Comparison of ENCODE assay signal across 8 cellular contexts in the genomic region with DNA sequence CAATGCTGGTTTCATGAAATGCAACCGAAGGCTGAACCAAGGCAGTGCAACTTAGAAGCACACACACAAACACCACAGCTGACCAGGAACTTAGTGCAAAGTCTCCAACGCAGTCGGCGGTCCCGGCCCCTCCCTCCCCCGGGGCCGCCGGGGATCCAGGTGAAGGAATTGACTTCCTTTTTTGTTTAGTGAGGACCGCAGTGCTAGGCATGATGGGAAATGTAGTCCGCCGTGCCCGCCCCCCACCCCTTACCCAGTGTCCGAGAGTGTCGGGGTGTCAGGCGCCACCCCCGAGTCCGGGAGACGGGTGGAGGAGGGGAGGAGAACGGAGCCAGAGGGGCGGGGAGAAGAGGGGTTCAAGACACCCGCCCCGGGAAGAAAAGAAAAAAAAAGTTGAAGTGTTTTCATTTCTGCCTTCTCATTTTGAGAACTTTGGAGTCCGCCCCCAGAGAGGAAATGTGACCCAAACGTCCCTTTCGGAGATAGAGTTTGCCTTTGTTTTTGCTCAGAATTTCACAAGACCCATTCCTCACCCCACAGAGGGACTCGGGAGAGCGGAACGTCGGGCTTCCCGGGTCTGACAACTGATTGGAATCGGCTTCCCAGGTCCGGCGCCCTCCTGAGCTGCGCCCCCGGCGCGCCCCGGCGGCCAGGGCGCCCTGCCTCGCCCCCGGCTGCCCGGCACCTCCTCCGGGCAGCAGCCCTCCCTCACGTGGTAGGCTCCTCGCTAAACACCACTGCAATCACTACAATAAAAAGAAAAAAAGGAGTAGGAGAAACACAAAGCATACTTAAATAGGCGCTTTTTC. TPM values are rescaled to one million over a fixed set of nuclear protein-coding genes. Genes with fewer than 3 reads are reported as not detected.
A peak's percentile ranks its signal among the peaks of the same experiment; 100 is the strongest.
DNase-seq lines count a peak whose midpoint lies in the region; ATAC-seq and TF ChIP-seq lines count a peak whose summit lies in the region.

No MANE protein-coding gene starts in this region.

- peak overlapping the region; percentile 86 for H3K4me3 ChIP-seq in CD8-positive, alpha-beta T cell (ENCODE audit: low read depth, low read length)
- H3K4me3 ChIP-seq in NT2/D1 (ENCODE audit: insufficient read length, low read depth) (peak overlapping the region; percentile 85), esophagus squamous epithelium (peak overlapping the region; percentile 68 to 83 (median 78)), stomach smooth muscle (ENCODE audit: low read length in 2 of 2) (peak overlapping the region; percentile 87 to 90)

- H3K9ac ChIP-seq in NT2/D1 (ENCODE audit: insufficient read length, low read depth) (peak overlapping the region; percentile 94), stomach smooth muscle (ENCODE audit: low read length in 2 of 2) (peak overlapping the region; percentile 82 to 90)

- peaks cover 4% of the 10 kb centered on the region for H3K36me3 Mint-ChIP-seq in CD8-positive, alpha-beta T cell
- H3K36me3 Mint-ChIP-seq in activated T-helper 1 cell treated with anti-CD3 and anti-CD28 coated beads, Interleukin-12 subunit alpha, Interleukin-12 subunit beta, Interleukin-2, Interleukin-4 antibody, amounts not matched to agents 30 ng/mL and 10 ng/mL and 1 ng/mL, durations not matched to agents 14 hours and 24 hours and 36 hours (ENCODE audit: low read depth) = no peaks in the 10 kb centered on the region

- peak overlapping the region; percentile 88 for H3K4me3 Mint-ChIP-seq in CD8-positive, alpha-beta T cell
- H3K4me3 Mint-ChIP-seq in activated T-helper 1 cell treated with anti-CD3 and anti-CD28 coated beads, Interleukin-12 subunit alpha, Interleukin-12 subunit beta, Interleukin-2, Interleukin-4 antibody, amounts not matched to agents 30 ng/mL and 10 ng/mL and 1 ng/mL, durations not matched to agents 14 hours and 24 hours and 36 hours = peak overlapping the region; percentile 86

- peak; percentile 12 to 71 (median 48) for DNase-seq in CD8-positive, alpha-beta T cell
- DNase-seq in HCEC 1CT (peak; percentile 88), NT2/D1 (ENCODE audit: low read depth, low spot score) (no peak), esophagus squamous epithelium (lab: John Stamatoyannopoulos, UW) (no peak), mucosa of gallbladder (ENCODE audit: low spot score) (peak; percentile 90)
- DNase-seq in activated T-helper 1 cell treated with anti-CD3 and anti-CD28 coated beads, Interleukin-12 subunit alpha, Interleukin-12 subunit beta, Interleukin-2, Interleukin-4 antibody, amounts not matched to agents 30 ng/mL and 10 ng/mL and 1 ng/mL, durations not matched to agents 14 hours and 24 hours and 36 hours (ENCODE audit: low spot score) = peak; percentile 55

- WGBS in esophagus squamous epithelium, 2 donors = 0% methylated on average over 24 to 39 of the region's 47 CpGs

- TF ChIP-seq CTCF in CD8-positive, alpha-beta T cell (IDR thresholded peaks at IDR 0.05) = no peak
- peak in 2 of 6 experiments; percentile 3 to 15 for TF ChIP-seq CTCF in esophagus squamous epithelium (IDR thresholded peaks at IDR 0.05)

- no peaks in the 10 kb centered on the region for H3K36me3 ChIP-seq in CD8-positive, alpha-beta T cell (ENCODE audit: insufficient read depth, low read length)
- H3K36me3 ChIP-seq in NT2/D1 (ENCODE audit: insufficient read depth, insufficient read length, low read length) = peaks cover 6% of the 10 kb centered on the region
- H3K36me3 ChIP-seq in esophagus squamous epithelium = no peaks in the 10 kb centered on the region
- no peaks in the 10 kb centered on the region for H3K36me3 ChIP-seq in stomach smooth muscle (ENCODE audit: control insufficient read depth in 2 of 2, insufficient read depth in 2 of 2, low read length in 2 of 2)

- POLR2A ChIA-PET in CD8-positive, alpha-beta T cell (lab: Charles Lee) = interaction anchor here (1.1 to 4.5 kb wide), 4 partner anchors 34 to 61 kb away, joined by 3 to 32 read pairs (median 4); no protein-coding TSS in a partner anchor

- CTCF ChIA-PET in CD8-positive, alpha-beta T cell (lab: Charles Lee) = interaction anchor here (1.2 to 7.3 kb wide), 12 partner anchors 11 to 466 kb away, joined by 3 to 95 read pairs (median 14); partner anchors contain the start of genes ASB6 and NTMT1

- H3K27ac ChIP-seq in CD8-positive, alpha-beta T cell (ENCODE audit: low read depth, low read length) = peak overlapping the region; percentile 53
- H3K27ac ChIP-seq in esophagus squamous epithelium = peak overlapping the region; percentile 96 to 100 (median 98)
- H3K27ac ChIP-seq in stomach smooth muscle (ENCODE audit: low read length) = peak overlapping the region; percentile 98

- intact Hi-C loops in CD8-positive, alpha-beta T cell (cut with DNase I, micrococcal nuclease) = loop anchor here (1.0 to 5.0 kb wide), 11 partner anchors 60 to 313 kb away; partner anchors contain the start of genes CRAT (in 1 of the 2) and PTPA (in 1 of the 2)
- intact Hi-C loops in activated T-helper 1 cell treated with anti-CD3 and anti-CD28 coated beads, Interleukin-12 subunit alpha, Interleukin-12 subunit beta, Interleukin-2, Interleukin-4 antibody, amounts not matched to agents 30 ng/mL and 10 ng/mL and 1 ng/mL, durations not matched to agents 14 hours and 24 hours and 36 hours (cut with micrococcal nuclease) = loop anchor here (1.0 to 5.0 kb wide), 9 partner anchors 36 to 624 kb away; partner anchors contain the start of gene SPTAN1
- intact Hi-C loops in esophagus squamous epithelium (cut with DNase I) = loop anchor here (2.0 to 5.0 kb wide), 2 partner anchors 34 to 319 kb away; no protein-coding TSS in a partner anchor

- H3K27me3 ChIP-seq in CD8-positive, alpha-beta T cell (ENCODE audit: insufficient read depth, low read length) = no peaks in the 10 kb centered on the region
- peaks cover 43% of the 10 kb centered on the region for H3K27me3 ChIP-seq in NT2/D1 (ENCODE audit: insufficient read depth, insufficient read length)
- H3K27me3 ChIP-seq in esophagus squamous epithelium = peaks cover 0 to 5% (median 0%) of the 10 kb centered on the region in 4 donors
- H3K27me3 ChIP-seq in stomach smooth muscle (ENCODE audit: control insufficient read depth in 1 of 2, insufficient read depth in 2 of 2, low read length in 2 of 2) = no peaks in the 10 kb centered on the region

- peak in 3 of 4 donors; percentile 56 to 70 (median 69) for TF ChIP-seq POLR2A in esophagus squamous epithelium (IDR thresholded peaks at IDR 0.05)

- no peaks in the 10 kb centered on the region for H3K9me3 ChIP-seq in CD8-positive, alpha-beta T cell (ENCODE audit: low read length)
- H3K9me3 ChIP-seq in NT2/D1 (ENCODE audit: insufficient read depth, low read length) (no peaks in the 10 kb centered on the region), esophagus squamous epithelium (no peaks in the 10 kb centered on the region), stomach smooth muscle (ENCODE audit: control insufficient read depth in 2 of 2, low read length in 2 of 2) (no peaks in the 10 kb centered on the region)

- H3K4me1 Mint-ChIP-seq in CD8-positive, alpha-beta T cell (ENCODE audit: low read depth) = peaks cover 10% of the 10 kb centered on the region
- peaks cover 16% of the 10 kb centered on the region for H3K4me1 Mint-ChIP-seq in activated T-helper 1 cell treated with anti-CD3 and anti-CD28 coated beads, Interleukin-12 subunit alpha, Interleukin-12 subunit beta, Interleukin-2, Interleukin-4 antibody, amounts not matched to agents 30 ng/mL and 10 ng/mL and 1 ng/mL, durations not matched to agents 14 hours and 24 hours and 36 hours (ENCODE audit: low read depth)

- no peaks in the 10 kb centered on the region for H3K9me3 Mint-ChIP-seq in CD8-positive, alpha-beta T cell
- no peaks in the 10 kb centered on the region for H3K9me3 Mint-ChIP-seq in activated T-helper 1 cell treated with anti-CD3 and anti-CD28 coated beads, Interleukin-12 subunit alpha, Interleukin-12 subunit beta, Interleukin-2, Interleukin-4 antibody, amounts not matched to agents 30 ng/mL and 10 ng/mL and 1 ng/mL, durations not matched to agents 14 hours and 24 hours and 36 hours

- H3K27ac Mint-ChIP-seq in CD8-positive, alpha-beta T cell = peak overlapping the region; percentile 84
- peak overlapping the region; percentile 86 for H3K27ac Mint-ChIP-seq in activated T-helper 1 cell treated with anti-CD3 and anti-CD28 coated beads, Interleukin-12 subunit alpha, Interleukin-12 subunit beta, Interleukin-2, Interleukin-4 antibody, amounts not matched to agents 30 ng/mL and 10 ng/mL and 1 ng/mL, durations not matched to agents 14 hours and 24 hours and 36 hours

- peak; percentile 24 for ATAC-seq in CD8-positive, alpha-beta T cell
- ATAC-seq in GM19455 (IDR thresholded peaks at IDR 0.05; ENCODE audit: unreplicated experiment) = no peak

- H3K4me1 ChIP-seq in CD8-positive, alpha-beta T cell (ENCODE audit: insufficient read depth, low read length) = peaks cover 8% of the 10 kb centered on the region
- peaks cover 29% of the 10 kb centered on the region for H3K4me1 ChIP-seq in NT2/D1 (ENCODE audit: insufficient read depth, insufficient read length)
- H3K4me1 ChIP-seq in esophagus squamous epithelium = peaks cover 21 to 52% (median 28%) of the 10 kb centered on the region in 3 donors
- peaks cover 37% of the 10 kb centered on the region for H3K4me1 ChIP-seq in stomach smooth muscle (ENCODE audit: control insufficient read depth, insufficient read depth, low read length)

- no peaks in the 10 kb centered on the region for H3K27me3 Mint-ChIP-seq in CD8-positive, alpha-beta T cell (ENCODE audit: low read depth)
- H3K27me3 Mint-ChIP-seq in activated T-helper 1 cell treated with anti-CD3 and anti-CD28 coated beads, Interleukin-12 subunit alpha, Interleukin-12 subunit beta, Interleukin-2, Interleukin-4 antibody, amounts not matched to agents 30 ng/mL and 10 ng/mL and 1 ng/mL, durations not matched to agents 14 hours and 24 hours and 36 hours (ENCODE audit: insufficient read depth) = peaks cover 22% of the 10 kb centered on the region

RNA-seq across cellular contexts. Expression of gene IER5L, which starts 2.0 kb away (rescaled TPM):
- total RNA-seq in CD8-positive, alpha-beta T cell = 10 to 100 TPM; 21.7 to 25.1 TPM
- 14.4 TPM in 2 replicates for total RNA-seq in activated T-helper 1 cell treated with anti-CD3 and anti-CD28 coated beads, Interleukin-12 subunit alpha, Interleukin-12 subunit beta, Interleukin-2, Interleukin-4 antibody, amounts not matched to agents 30 ng/mL and 10 ng/mL and 1 ng/mL, durations not matched to agents 14 hours and 24 hours and 36 hours
- 1 to 10 TPM; 6.1 to 8.7 (median 7.2) TPM for total RNA-seq in esophagus squamous epithelium
- total RNA-seq in mucosa of gallbladder = 43.5 TPM

Comparison
In these comparisons a context has a peak if more than half of its experiments do, and no peak if none do; other contexts are left out.
1. DNase-seq: peak in CD8-positive, alpha-beta T cell (7 of 7), HCEC 1CT (single experiment), activated T-helper 1 cell treated with anti-CD3 and anti-CD28 coated beads, Interleukin-12 subunit alpha, Interleukin-12 subunit beta, Interleukin-2, Interleukin-4 antibody, amounts not matched to agents 30 ng/mL and 10 ng/mL and 1 ng/mL, durations not matched to agents 14 hours and 24 hours and 36 hours (single experiment) and mucosa of gallbladder (single experiment); none in NT2/D1 (single experiment) and esophagus squamous epithelium (single experiment).
2. Peak in every context shown above with its lines, with median percentiles within 50 percentile points of each other: H3K27ac ChIP-seq and H3K4me3 ChIP-seq.